In genomic region chr10:131902691-131903090, GRCh38 we compare ENCODE assay signal across 9 cellular contexts.
A peak's percentile ranks its signal among the peaks of the same experiment; 100 is the strongest.
DNase-seq lines count a peak whose midpoint lies in the region; ATAC-seq and TF ChIP-seq lines count a peak whose summit lies in the region.
"Had no signal": no experiment of that assay in that cellular context is flagged by ENCODE, and none has a peak within 500 bp of the region (broad histone marks: within the 10 kb centered on the region; RNA-seq: fewer than 3 reads in every experiment).

No MANE protein-coding gene starts in this region.

- peak overlapping the region in 1 of 2 donors; percentile 7 for H3K27ac Mint-ChIP-seq in stimulated activated naive CD8-positive, alpha-beta T cell treated with anti-CD3 and anti-CD28 coated beads, Interleukin-15, amount 100 ng/mL, for 72 hours

- H3K4me1 Mint-ChIP-seq in stimulated activated naive CD8-positive, alpha-beta T cell treated with anti-CD3 and anti-CD28 coated beads, Interleukin-15, amount 100 ng/mL, for 72 hours: peaks cover 67% of the 10 kb centered on the region

- H3K4me3 ChIP-seq in WI38 (ENCODE audit: low read depth, low read length) (peak overlapping the region; percentile 79; the same call in 1 of the 2 replicates), foreskin fibroblast (ENCODE audit: low read depth in 1 of 2, low read length in 2 of 2) (peak overlapping the region; percentile 60 to 74)

- H3K4me3 Mint-ChIP-seq in stimulated activated naive CD8-positive, alpha-beta T cell treated with anti-CD3 and anti-CD28 coated beads, Interleukin-15, amount 100 ng/mL, for 72 hours: peak overlapping the region; percentile 80 to 90

- peaks cover 16% of the 10 kb centered on the region for H3K27me3 Mint-ChIP-seq in stimulated activated naive CD8-positive, alpha-beta T cell treated with anti-CD3 and anti-CD28 coated beads, Interleukin-15, amount 100 ng/mL, for 72 hours

- H3K9me3 Mint-ChIP-seq in stimulated activated naive CD8-positive, alpha-beta T cell treated with anti-CD3 and anti-CD28 coated beads, Interleukin-15, amount 100 ng/mL, for 72 hours: no peaks in the 10 kb centered on the region

- ATAC-seq in stimulated activated naive CD8-positive, alpha-beta T cell treated with anti-CD3 and anti-CD28 coated beads, Interleukin-15, amount 100 ng/mL, for 72 hours: no peak

- no peak for TF ChIP-seq CTCF in WI38 (IDR thresholded peaks at IDR 0.05; ENCODE audit: low read depth, low read length)
- TF ChIP-seq CTCF in foreskin fibroblast (IDR thresholded peaks at IDR 0.05; ENCODE audit: low read depth, low read length): no peak

- peak; percentile 57 for DNase-seq in activated effector memory CD4-positive, alpha-beta T cell treated with anti-CD3 and anti-CD28 coated beads, Interleukin-2, amount 50 U/mL, for 16 hours
- no peak for DNase-seq in activated effector memory CD4-positive, alpha-beta T cell treated with Interleukin-2 at 50 U/mL for 16 hours
- no peak for DNase-seq in foreskin fibroblast
- no peak for DNase-seq in stimulated activated naive CD8-positive, alpha-beta T cell treated with anti-CD3 and anti-CD28 coated beads, Interleukin-15, amount 100 ng/mL, for 72 hours
- no peak for DNase-seq in NCI-H2081 (lab: John Stamatoyannopoulos, UW)
- DNase-seq in midbrain (lab: John Stamatoyannopoulos, UW): no peak
- no peak for DNase-seq in NCI-H187 treated with DMSO at 0.1 percent for 48 hours (lab: John Stamatoyannopoulos, UW)
- DNase-seq: dermis blood vessel endothelial cell had no signal
